Comparison of ENCODE assay signal across 2 cellular contexts in the genomic region with DNA sequence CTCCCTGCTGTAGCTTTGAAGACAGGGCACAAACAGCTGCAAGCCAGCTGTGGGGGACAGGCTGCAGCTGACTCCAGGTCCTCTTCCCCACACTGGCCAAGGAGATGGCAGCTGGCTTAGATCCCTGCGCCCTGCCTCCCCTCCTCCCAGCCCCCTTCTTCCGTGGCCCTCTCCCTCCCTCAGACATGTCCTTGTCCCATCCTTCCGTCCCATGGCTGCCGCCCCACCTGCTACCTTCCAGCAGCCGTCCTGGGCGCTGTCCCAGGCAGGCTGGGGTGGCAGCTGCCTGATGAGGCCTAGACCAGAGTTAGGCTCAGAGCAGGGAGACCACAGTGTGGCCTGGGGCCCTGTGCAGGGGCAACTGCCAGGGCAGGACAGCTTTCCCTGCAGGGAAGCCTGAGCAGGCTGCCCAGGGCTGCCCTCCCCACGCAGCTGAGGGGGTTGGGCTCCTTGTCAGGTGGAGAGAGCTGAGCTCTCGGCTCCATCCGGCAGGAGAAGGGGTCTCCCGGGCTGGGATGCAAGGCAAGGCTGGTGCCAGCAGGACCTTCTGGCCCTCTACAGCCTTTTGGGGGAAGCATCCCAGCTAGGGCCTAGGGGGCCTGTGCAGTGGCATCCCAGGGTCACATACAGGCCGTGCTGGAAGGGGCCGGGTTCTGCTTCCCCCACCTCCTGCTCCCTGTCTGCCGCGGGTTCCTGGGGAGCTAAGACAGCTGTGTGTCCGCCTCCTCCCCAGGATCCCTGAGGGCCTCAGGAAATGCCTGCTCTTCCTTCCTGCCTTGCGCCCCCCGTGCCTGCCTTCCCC.
TF ChIP-seq lines count a peak whose summit lies in the region.

No MANE protein-coding gene starts in this region.

TF ChIP-seq in HepG2, 621 proteins besides CTCF, POLR2A, EP300 and RAD21 (continues in another document):
- TF ChIP-seq ZNF329 (CRISPR knock-in tag; IDR thresholded peaks at IDR 0.05; ENCODE audit: low read depth) (no peak), LCORL (IDR thresholded peaks at IDR 0.05) (no peak), LCORL (CRISPR knock-in tag; IDR thresholded peaks at IDR 0.05) (0 out of 2 replicates have a peak, but pooled peaks have one; percentile 33), ZNF260 (CRISPR knock-in tag; IDR thresholded peaks at IDR 0.05; ENCODE audit: borderline replicate concordance, low read depth) (no peak), KDM5A (IDR thresholded peaks at IDR 0.05; ENCODE audit: borderline replicate concordance, low read length) (no peak), ZFP82 (CRISPR knock-in tag; IDR thresholded peaks at IDR 0.05; ENCODE audit: borderline replicate concordance) (no peak), BRD4 (CRISPR knock-in tag; IDR thresholded peaks at IDR 0.05) (no peak), ZSCAN25 (CRISPR knock-in tag; IDR thresholded peaks at IDR 0.05) (0 out of 2 replicates have a peak, but pooled peaks have one; percentile 1), ZFY (CRISPR knock-in tag; IDR thresholded peaks at IDR 0.05) (peak; percentile 16; the same call in 1 of the 2 replicates), ZNF652 (CRISPR knock-in tag; IDR thresholded peaks at IDR 0.05; ENCODE audit: borderline replicate concordance, low read depth) (no peak), HNRNPL (IDR thresholded peaks at IDR 0.05; ENCODE audit: low read depth, low read length) (0 out of 2 replicates have a peak, but pooled peaks have one; percentile 47)
- TF ChIP-seq, protein P1, sequence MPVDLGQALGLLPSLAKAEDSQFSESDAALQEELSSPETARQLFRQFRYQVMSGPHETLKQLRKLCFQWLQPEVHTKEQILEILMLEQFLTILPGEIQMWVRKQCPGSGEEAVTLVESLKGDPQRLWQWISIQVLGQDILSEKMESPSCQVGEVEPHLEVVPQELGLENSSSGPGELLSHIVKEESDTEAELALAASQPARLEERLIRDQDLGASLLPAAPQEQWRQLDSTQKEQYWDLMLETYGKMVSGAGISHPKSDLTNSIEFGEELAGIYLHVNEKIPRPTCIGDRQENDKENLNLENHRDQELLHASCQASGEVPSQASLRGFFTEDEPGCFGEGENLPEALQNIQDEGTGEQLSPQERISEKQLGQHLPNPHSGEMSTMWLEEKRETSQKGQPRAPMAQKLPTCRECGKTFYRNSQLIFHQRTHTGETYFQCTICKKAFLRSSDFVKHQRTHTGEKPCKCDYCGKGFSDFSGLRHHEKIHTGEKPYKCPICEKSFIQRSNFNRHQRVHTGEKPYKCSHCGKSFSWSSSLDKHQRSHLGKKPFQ (CRISPR knock-in tag; IDR thresholded peaks at IDR 0.05; ENCODE audit: insufficient replicate concordance), result no peak
- TF ChIP-seq, protein P2, sequence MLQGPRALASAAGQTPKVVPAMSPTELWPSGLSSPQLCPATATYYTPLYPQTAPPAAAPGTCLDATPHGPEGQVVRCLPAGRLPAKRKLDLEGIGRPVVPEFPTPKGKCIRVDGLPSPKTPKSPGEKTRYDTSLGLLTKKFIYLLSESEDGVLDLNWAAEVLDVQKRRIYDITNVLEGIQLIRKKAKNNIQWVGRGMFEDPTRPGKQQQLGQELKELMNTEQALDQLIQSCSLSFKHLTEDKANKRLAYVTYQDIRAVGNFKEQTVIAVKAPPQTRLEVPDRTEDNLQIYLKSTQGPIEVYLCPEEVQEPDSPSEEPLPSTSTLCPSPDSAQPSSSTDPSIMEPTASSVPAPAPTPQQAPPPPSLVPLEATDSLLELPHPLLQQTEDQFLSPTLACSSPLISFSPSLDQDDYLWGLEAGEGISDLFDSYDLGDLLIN (CRISPR knock-in tag; IDR thresholded peaks at IDR 0.05; ENCODE audit: borderline replicate concordance), result no peak
- TF ChIP-seq, protein P3, sequence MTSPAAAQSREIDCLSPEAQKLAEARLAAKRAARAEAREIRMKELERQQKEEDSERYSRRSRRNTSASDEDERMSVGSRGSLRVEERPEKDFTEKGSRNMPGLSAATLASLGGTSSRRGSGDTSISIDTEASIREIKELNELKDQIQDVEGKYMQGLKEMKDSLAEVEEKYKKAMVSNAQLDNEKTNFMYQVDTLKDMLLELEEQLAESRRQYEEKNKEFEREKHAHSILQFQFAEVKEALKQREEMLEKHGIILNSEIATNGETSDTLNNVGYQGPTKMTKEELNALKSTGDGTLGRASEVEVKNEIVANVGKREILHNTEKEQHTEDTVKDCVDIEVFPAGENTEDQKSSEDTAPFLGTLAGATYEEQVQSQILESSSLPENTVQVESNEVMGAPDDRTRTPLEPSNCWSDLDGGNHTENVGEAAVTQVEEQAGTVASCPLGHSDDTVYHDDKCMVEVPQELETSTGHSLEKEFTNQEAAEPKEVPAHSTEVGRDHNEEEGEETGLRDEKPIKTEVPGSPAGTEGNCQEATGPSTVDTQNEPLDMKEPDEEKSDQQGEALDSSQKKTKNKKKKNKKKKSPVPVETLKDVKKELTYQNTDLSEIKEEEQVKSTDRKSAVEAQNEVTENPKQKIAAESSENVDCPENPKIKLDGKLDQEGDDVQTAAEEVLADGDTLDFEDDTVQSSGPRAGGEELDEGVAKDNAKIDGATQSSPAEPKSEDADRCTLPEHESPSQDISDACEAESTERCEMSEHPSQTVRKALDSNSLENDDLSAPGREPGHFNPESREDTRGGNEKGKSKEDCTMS (CRISPR knock-in tag; conservative IDR thresholded peaks at IDR 0.05), result no peak
- TF ChIP-seq, protein P4, sequence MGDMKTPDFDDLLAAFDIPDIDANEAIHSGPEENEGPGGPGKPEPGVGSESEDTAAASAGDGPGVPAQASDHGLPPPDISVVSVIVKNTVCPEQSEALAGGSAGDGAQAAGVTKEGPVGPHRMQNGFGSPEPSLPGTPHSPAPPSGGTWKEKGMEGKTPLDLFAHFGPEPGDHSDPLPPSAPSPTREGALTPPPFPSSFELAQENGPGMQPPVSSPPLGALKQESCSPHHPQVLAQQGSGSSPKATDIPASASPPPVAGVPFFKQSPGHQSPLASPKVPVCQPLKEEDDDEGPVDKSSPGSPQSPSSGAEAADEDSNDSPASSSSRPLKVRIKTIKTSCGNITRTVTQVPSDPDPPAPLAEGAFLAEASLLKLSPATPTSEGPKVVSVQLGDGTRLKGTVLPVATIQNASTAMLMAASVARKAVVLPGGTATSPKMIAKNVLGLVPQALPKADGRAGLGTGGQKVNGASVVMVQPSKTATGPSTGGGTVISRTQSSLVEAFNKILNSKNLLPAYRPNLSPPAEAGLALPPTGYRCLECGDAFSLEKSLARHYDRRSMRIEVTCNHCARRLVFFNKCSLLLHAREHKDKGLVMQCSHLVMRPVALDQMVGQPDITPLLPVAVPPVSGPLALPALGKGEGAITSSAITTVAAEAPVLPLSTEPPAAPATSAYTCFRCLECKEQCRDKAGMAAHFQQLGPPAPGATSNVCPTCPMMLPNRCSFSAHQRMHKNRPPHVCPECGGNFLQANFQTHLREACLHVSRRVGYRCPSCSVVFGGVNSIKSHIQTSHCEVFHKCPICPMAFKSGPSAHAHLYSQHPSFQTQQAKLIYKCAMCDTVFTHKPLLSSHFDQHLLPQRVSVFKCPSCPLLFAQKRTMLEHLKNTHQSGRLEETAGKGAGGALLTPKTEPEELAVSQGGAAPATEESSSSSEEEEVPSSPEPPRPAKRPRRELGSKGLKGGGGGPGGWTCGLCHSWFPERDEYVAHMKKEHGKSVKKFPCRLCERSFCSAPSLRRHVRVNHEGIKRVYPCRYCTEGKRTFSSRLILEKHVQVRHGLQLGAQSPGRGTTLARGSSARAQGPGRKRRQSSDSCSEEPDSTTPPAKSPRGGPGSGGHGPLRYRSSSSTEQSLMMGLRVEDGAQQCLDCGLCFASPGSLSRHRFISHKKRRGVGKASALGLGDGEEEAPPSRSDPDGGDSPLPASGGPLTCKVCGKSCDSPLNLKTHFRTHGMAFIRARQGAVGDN (CRISPR knock-in tag; IDR thresholded peaks at IDR 0.05), result peak; percentile 32; the same call in 1 of the 2 replicates

TF ChIP-seq in GM23338, 12 proteins besides CTCF, POLR2A, EP300 and RAD21:
- TF ChIP-seq POLR2AphosphoS5 (IDR thresholded peaks at IDR 0.05; ENCODE audit: low read depth) (no peak), ZNF331 (CRISPR knock-in tag; IDR thresholded peaks at IDR 0.05; ENCODE audit: low read depth) (no peak), STAT1 (IDR thresholded peaks at IDR 0.05; ENCODE audit: unreplicated experiment) (no peak), ZNF114 (CRISPR knock-in tag; IDR thresholded peaks at IDR 0.05) (no peak), ETS1 (IDR thresholded peaks at IDR 0.05) (no peak)
- TF ChIP-seq, protein P5, sequence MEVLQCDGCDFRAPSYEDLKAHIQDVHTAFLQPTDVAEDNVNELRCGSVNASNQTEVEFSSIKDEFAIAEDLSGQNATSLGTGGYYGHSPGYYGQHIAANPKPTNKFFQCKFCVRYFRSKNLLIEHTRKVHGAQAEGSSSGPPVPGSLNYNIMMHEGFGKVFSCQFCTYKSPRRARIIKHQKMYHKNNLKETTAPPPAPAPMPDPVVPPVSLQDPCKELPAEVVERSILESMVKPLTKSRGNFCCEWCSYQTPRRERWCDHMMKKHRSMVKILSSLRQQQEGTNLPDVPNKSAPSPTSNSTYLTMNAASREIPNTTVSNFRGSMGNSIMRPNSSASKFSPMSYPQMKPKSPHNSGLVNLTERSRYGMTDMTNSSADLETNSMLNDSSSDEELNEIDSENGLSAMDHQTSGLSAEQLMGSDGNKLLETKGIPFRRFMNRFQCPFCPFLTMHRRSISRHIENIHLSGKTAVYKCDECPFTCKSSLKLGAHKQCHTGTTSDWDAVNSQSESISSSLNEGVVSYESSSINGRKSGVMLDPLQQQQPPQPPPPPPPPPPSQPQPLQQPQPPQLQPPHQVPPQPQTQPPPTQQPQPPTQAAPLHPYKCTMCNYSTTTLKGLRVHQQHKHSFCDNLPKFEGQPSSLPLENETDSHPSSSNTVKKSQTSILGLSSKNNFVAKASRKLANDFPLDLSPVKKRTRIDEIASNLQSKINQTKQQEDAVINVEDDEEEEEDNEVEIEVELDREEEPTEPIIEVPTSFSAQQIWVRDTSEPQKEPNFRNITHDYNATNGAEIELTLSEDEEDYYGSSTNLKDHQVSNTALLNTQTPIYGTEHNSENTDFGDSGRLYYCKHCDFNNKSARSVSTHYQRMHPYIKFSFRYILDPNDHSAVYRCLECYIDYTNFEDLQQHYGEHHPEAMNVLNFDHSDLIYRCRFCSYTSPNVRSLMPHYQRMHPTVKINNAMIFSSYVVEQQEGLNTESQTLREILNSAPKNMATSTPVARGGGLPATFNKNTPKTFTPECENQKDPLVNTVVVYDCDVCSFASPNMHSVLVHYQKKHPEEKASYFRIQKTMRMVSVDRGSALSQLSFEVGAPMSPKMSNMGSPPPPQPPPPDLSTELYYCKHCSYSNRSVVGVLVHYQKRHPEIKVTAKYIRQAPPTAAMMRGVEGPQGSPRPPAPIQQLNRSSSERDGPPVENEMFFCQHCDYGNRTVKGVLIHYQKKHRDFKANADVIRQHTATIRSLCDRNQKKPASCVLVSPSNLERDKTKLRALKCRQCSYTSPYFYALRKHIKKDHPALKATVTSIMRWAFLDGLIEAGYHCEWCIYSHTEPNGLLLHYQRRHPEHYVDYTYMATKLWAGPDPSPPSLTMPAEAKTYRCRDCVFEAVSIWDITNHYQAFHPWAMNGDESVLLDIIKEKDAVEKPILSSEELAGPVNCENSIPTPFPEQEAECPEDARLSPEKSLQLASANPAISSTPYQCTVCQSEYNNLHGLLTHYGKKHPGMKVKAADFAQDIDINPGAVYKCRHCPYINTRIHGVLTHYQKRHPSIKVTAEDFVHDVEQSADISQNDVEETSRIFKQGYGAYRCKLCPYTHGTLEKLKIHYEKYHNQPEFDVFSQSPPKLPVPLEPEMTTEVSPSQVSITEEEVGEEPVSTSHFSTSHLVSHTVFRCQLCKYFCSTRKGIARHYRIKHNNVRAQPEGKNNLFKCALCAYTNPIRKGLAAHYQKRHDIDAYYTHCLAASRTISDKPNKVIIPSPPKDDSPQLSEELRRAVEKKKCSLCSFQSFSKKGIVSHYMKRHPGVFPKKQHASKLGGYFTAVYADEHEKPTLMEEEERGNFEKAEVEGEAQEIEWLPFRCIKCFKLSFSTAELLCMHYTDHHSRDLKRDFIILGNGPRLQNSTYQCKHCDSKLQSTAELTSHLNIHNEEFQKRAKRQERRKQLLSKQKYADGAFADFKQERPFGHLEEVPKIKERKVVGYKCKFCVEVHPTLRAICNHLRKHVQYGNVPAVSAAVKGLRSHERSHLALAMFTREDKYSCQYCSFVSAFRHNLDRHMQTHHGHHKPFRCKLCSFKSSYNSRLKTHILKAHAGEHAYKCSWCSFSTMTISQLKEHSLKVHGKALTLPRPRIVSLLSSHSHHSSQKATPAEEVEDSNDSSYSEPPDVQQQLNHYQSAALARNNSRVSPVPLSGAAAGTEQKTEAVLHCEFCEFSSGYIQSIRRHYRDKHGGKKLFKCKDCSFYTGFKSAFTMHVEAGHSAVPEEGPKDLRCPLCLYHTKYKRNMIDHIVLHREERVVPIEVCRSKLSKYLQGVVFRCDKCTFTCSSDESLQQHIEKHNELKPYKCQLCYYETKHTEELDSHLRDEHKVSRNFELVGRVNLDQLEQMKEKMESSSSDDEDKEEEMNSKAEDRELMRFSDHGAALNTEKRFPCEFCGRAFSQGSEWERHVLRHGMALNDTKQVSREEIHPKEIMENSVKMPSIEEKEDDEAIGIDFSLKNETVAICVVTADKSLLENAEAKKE (CRISPR knock-in tag; IDR thresholded peaks at IDR 0.05), result no peak
